Comparison of ENCODE assay signal across 15 cellular contexts in the genomic region with DNA sequence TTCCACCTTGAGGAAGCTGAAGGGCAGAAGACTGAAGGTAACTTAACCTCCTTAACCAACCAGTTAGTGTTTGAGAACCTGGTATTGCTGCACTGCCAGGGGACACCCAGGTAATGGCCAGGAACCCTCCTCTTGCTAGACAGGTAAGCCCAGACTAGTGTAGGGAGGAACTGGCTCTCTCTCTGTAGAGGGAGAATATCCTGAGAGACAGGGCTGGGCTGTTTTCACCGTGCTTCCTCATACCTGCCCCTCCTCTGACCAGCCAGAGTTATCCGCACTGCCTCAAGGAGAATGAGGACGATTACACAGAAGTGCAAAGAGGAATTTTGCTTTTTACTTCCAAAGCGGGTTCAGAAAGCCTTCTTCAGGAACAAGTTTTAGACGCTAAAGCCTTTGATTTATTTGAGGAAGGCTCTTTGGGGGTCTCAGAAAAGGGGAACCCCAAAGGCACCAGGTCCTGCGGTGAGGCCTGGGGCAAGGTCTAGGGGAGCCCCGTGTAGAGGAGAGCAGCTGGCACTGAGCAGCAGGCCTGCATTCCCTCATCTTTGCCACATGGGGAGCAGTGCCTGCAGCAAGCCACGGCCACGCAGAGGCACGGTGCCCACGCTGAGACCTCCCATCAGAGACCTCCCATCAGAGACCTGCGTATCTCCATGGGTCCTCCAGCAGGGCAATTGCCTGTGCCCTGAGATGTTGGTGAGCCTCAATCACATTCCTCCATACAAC. TPM values are rescaled to one million over a fixed set of nuclear protein-coding genes. Genes with fewer than 3 reads are reported as not detected.
DNase-seq lines count a peak whose midpoint lies in the region; ATAC-seq and TF ChIP-seq lines count a peak whose summit lies in the region.
"Had no signal": no experiment of that assay in that cellular context is flagged by ENCODE, and none has a peak within 500 bp of the region (broad histone marks: within the 10 kb centered on the region; RNA-seq: fewer than 3 reads in every experiment).

No MANE protein-coding gene starts in this region.

- H3K27ac Mint-ChIP-seq in stimulated activated effector memory CD8-positive, alpha-beta T cell treated with anti-CD3 and anti-CD28 coated beads, Interleukin-12 subunit alpha, Interleukin-12 subunit beta, amount 100 ng/mL, for 72 hours: no peak overlapping the region
- H3K27ac Mint-ChIP-seq: effector memory CD8-positive, alpha-beta T cell had no signal

- no peak overlapping the region for H3K4me3 ChIP-seq in cardiac muscle cell
- no peak overlapping the region for H3K4me3 ChIP-seq in right atrium auricular region

- peaks cover 14% of the 10 kb centered on the region for H3K4me1 Mint-ChIP-seq in stimulated activated effector memory CD8-positive, alpha-beta T cell treated with anti-CD3 and anti-CD28 coated beads, Interleukin-12 subunit alpha, Interleukin-12 subunit beta, amount 100 ng/mL, for 72 hours

- H3K4me1 ChIP-seq in cardiac muscle cell (ENCODE audit: low read depth): no peaks in the 10 kb centered on the region
- H3K4me1 ChIP-seq in right atrium auricular region: no peaks in the 10 kb centered on the region

- no peak overlapping the region for H3K4me3 Mint-ChIP-seq in stimulated activated effector memory CD8-positive, alpha-beta T cell treated with anti-CD3 and anti-CD28 coated beads, Interleukin-12 subunit alpha, Interleukin-12 subunit beta, amount 100 ng/mL, for 72 hours
- H3K4me3 Mint-ChIP-seq: effector memory CD8-positive, alpha-beta T cell had no signal

- H3K27ac ChIP-seq in cardiac muscle cell: no peak overlapping the region
- no peak overlapping the region for H3K27ac ChIP-seq in right atrium auricular region
- H3K27ac ChIP-seq in VCaP: peak overlapping the region; percentile 52

- no peaks in the 10 kb centered on the region for H3K27me3 ChIP-seq in cardiac muscle cell
- H3K27me3 ChIP-seq in right atrium auricular region: no peaks in the 10 kb centered on the region

- H3K9me3 ChIP-seq in cardiac muscle cell (ENCODE audit: low read depth) (no peaks in the 10 kb centered on the region), right atrium auricular region (no peaks in the 10 kb centered on the region)

- no peaks in the 10 kb centered on the region for H3K9me3 Mint-ChIP-seq in stimulated activated effector memory CD8-positive, alpha-beta T cell treated with anti-CD3 and anti-CD28 coated beads, Interleukin-12 subunit alpha, Interleukin-12 subunit beta, amount 100 ng/mL, for 72 hours
- H3K9me3 Mint-ChIP-seq: effector memory CD8-positive, alpha-beta T cell had no signal

- DNase-seq in cardiac muscle cell (ENCODE audit: low read depth in 1 of 2, low spot score in 1 of 2) (no peak), right atrium auricular region (ENCODE audit: low spot score) (no peak), islet precursor cell (peak; percentile 65), globus pallidus (ENCODE audit: low spot score) (no peak)
- DNase-seq in stimulated activated effector memory CD8-positive, alpha-beta T cell treated with anti-CD3 and anti-CD28 coated beads, Interleukin-12 subunit alpha, Interleukin-12 subunit beta, amount 100 ng/mL, for 72 hours (ENCODE audit: low spot score in 2 of 2): no peak
- DNase-seq: caudate nucleus; effector memory CD8-positive, alpha-beta T cell; foreskin fibroblast; NCI-H1930; PC-3; stimulated activated CD4-positive, alpha-beta T cell treated with anti-CD3 and anti-CD28 coated beads, Interleukin-15, amount 100 ng/mL, for 24 hours had no signal

- H3K36me3 ChIP-seq in cardiac muscle cell (no peaks in the 10 kb centered on the region), right atrium auricular region (no peaks in the 10 kb centered on the region)

- peak; percentile 3 for TF ChIP-seq CTCF in cardiac muscle cell (IDR thresholded peaks at IDR 0.05; ENCODE audit: low read depth, low read length)
- no peak for TF ChIP-seq CTCF in right atrium auricular region (IDR thresholded peaks at IDR 0.05)
- peak; percentile 11; the same call in 1 of the 2 replicates for TF ChIP-seq CTCF in VCaP (conservative IDR thresholded peaks at IDR 0.05)

- ATAC-seq in stimulated activated effector memory CD8-positive, alpha-beta T cell treated with anti-CD3 and anti-CD28 coated beads, Interleukin-12 subunit alpha, Interleukin-12 subunit beta, amount 100 ng/mL, for 72 hours: peak; percentile 44
- ATAC-seq in GM18519 (IDR thresholded peaks at IDR 0.05; ENCODE audit: low FRiP score, unreplicated experiment): no peak
- no peak for ATAC-seq in GM19324 (IDR thresholded peaks at IDR 0.05; ENCODE audit: low FRiP score, unreplicated experiment)
- ATAC-seq: effector memory CD8-positive, alpha-beta T cell; PC-3 had no signal

- no peaks in the 10 kb centered on the region for H3K36me3 Mint-ChIP-seq in stimulated activated effector memory CD8-positive, alpha-beta T cell treated with anti-CD3 and anti-CD28 coated beads, Interleukin-12 subunit alpha, Interleukin-12 subunit beta, amount 100 ng/mL, for 72 hours

RNA-seq across cellular contexts. Expression of gene GNG4, which starts 13.5 kb away (rescaled TPM):
- 0.18 and 0.24 TPM in 2 replicates for total RNA-seq in cardiac muscle cell
- polyA plus RNA-seq in cardiac muscle cell: 0.44 TPM in 1 of 2 replicates, not detected in the other
- total RNA-seq in right atrium auricular region: not detected
- polyA plus RNA-seq: liver had no signal

Comparison
In these comparisons a context has a peak if more than half of its experiments do, and no peak if none do; other contexts are left out.
1. CTCF ChIP-seq: peak in cardiac muscle cell (single experiment) and VCaP (single experiment); none in right atrium auricular region (0 of 2).